ENCODE assay signal across 1 cellular context in genomic region chr5:178153530-178154340, GRCh38.
TF ChIP-seq lines count a peak whose summit lies in the region.

Gene NHP2 (minus strand): TSS chr5:178153885. CDS start chr5:178153817, 68 bp downstream.

TF ChIP-seq in HepG2, 621 proteins besides CTCF, POLR2A, EP300 and RAD21 (continued from another document and continues in another):
- TF ChIP-seq ZNF768 (CRISPR knock-in tag; IDR thresholded peaks at IDR 0.05) (no peak; the same call in 1 of the 2 replicates), EHMT2 (IDR thresholded peaks at IDR 0.05; ENCODE audit: borderline replicate concordance, low read depth, low read length) (no peak), ZNF234 (CRISPR knock-in tag; conservative IDR thresholded peaks at IDR 0.05) (no peak), ZXDC (CRISPR knock-in tag; IDR thresholded peaks at IDR 0.05) (no peak), ZNF746 (CRISPR knock-in tag; IDR thresholded peaks at IDR 0.05) (peak; percentile 30; the same call in 1 of the 2 replicates), ZNF879 (CRISPR knock-in tag; IDR thresholded peaks at IDR 0.05) (no peak), KLF9 (CRISPR knock-in tag; IDR thresholded peaks at IDR 0.05; ENCODE audit: low read depth) (no peak; the same call in 1 of the 2 replicates), HNRNPUL1 (IDR thresholded peaks at IDR 0.05; ENCODE audit: low read depth, low read length) (no peak), ZNF468 (CRISPR knock-in tag; IDR thresholded peaks at IDR 0.05) (no peak), CBX2 (IDR thresholded peaks at IDR 0.05; ENCODE audit: low read depth, low read length) (no peak), CBX2 (CRISPR knock-in tag; IDR thresholded peaks at IDR 0.05; ENCODE audit: low read depth) (no peak), MEIS2 (CRISPR knock-in tag; IDR thresholded peaks at IDR 0.05) (no peak), NFE2L1 (CRISPR knock-in tag; IDR thresholded peaks at IDR 0.05; ENCODE audit: borderline replicate concordance) (0 out of 2 replicates have a peak, but pooled peaks have one; percentile 43), ZNF33B (CRISPR knock-in tag; IDR thresholded peaks at IDR 0.05) (no peak), ZNF275 (CRISPR knock-in tag; IDR thresholded peaks at IDR 0.05; ENCODE audit: borderline replicate concordance) (no peak), ZBTB44 (CRISPR knock-in tag; IDR thresholded peaks at IDR 0.05) (no peak), MED13 (CRISPR knock-in tag; IDR thresholded peaks at IDR 0.05) (no peak), ZFP1 (CRISPR knock-in tag; IDR thresholded peaks at IDR 0.05) (no peak; the same call in 1 of the 2 replicates), ZNF740 (CRISPR knock-in tag; IDR thresholded peaks at IDR 0.05) (no peak), ZNF10 (CRISPR knock-in tag; IDR thresholded peaks at IDR 0.05; ENCODE audit: borderline replicate concordance, low read depth) (no peak), ISX (CRISPR knock-in tag; conservative IDR thresholded peaks at IDR 0.05) (no peak), ZNF280D (CRISPR knock-in tag; IDR thresholded peaks at IDR 0.05) (no peak), ZFP36L2 (CRISPR knock-in tag; IDR thresholded peaks at IDR 0.05) (no peak), CEBPZ (IDR thresholded peaks at IDR 0.05; ENCODE audit: low read length) (no peak), PTBP1 (IDR thresholded peaks at IDR 0.05; ENCODE audit: low read depth, low read length, poor library complexity, severe bottlenecking) (no peak), ZNF512 (CRISPR knock-in tag; IDR thresholded peaks at IDR 0.05) (no peak), BCL3 (CRISPR knock-in tag; IDR thresholded peaks at IDR 0.05) (no peak), BHLHE40 (IDR thresholded peaks at IDR 0.05; ENCODE audit: low read length) (no peak), RORA (CRISPR knock-in tag; IDR thresholded peaks at IDR 0.05) (no peak), ZNF12 (CRISPR knock-in tag; IDR thresholded peaks at IDR 0.05) (no peak), TFDP1 (CRISPR knock-in tag; IDR thresholded peaks at IDR 0.05; ENCODE audit: borderline replicate concordance) (peak; percentile 83; the same call in 1 of the 2 replicates), HNRNPL (IDR thresholded peaks at IDR 0.05; ENCODE audit: low read depth, low read length) (no peak), ZNF460 (CRISPR knock-in tag; IDR thresholded peaks at IDR 0.05; ENCODE audit: borderline replicate concordance) (no peak), ZNF432 (CRISPR knock-in tag; IDR thresholded peaks at IDR 0.05; ENCODE audit: borderline replicate concordance) (no peak), MZF1 (CRISPR knock-in tag; IDR thresholded peaks at IDR 0.05; ENCODE audit: borderline replicate concordance) (no peak), ZNF136 (CRISPR knock-in tag; IDR thresholded peaks at IDR 0.05; ENCODE audit: low read depth) (no peak), GZF1 (CRISPR knock-in tag; IDR thresholded peaks at IDR 0.05) (no peak), ZKSCAN8 (CRISPR knock-in tag; IDR thresholded peaks at IDR 0.05; ENCODE audit: borderline replicate concordance) (no peak), ZNF512B (CRISPR knock-in tag; IDR thresholded peaks at IDR 0.05; ENCODE audit: borderline replicate concordance) (no peak), KAT2B (IDR thresholded peaks at IDR 0.05; ENCODE audit: borderline replicate concordance, low read depth, low read length) (no peak), EZH2 (conservative IDR thresholded peaks at IDR 0.05; ENCODE audit: low read depth, low read length) (no peak), ZMYM4 (CRISPR knock-in tag; IDR thresholded peaks at IDR 0.05) (peak; percentile 89), RBM39 (IDR thresholded peaks at IDR 0.05; ENCODE audit: low read depth, low read length, poor library complexity, severe bottlenecking) (no peak), ZNF572 (CRISPR knock-in tag; IDR thresholded peaks at IDR 0.05) (no peak), ZFP36 (IDR thresholded peaks at IDR 0.05; ENCODE audit: borderline replicate concordance, low read depth, low read length, partially characterized antibody) (no peak), AHR (CRISPR knock-in tag; IDR thresholded peaks at IDR 0.05) (no peak), KDM3A (CRISPR knock-in tag; IDR thresholded peaks at IDR 0.05; ENCODE audit: low read depth) (no peak)
